ENCODE assay signal across 15 cellular contexts in the genomic region with DNA sequence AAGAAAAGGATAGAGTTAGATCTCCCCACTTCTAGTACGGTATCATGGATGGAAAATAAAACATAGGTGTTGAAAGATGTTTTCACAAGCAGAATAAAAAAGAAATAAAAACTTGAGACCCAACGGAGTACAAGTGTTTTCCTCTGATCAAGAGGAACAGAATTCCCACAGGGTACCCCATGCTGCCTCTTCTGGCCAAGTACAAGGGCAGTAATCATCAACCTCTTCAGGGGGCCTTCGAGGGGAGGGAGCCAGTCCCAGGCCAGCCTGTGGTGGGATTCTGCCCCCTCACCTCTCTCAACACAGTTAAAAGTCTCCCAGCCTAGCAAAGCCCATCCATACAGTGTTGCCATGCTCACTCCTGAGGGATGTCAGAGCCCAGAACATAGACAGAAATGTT.
DNase-seq lines count a peak whose midpoint lies in the region; TF ChIP-seq lines count a peak whose summit lies in the region.
"Had no signal": no experiment of that assay in that cellular context is flagged by ENCODE, and none has a peak within 500 bp of the region (broad histone marks: within the 10 kb centered on the region; RNA-seq: fewer than 3 reads in every experiment).

No MANE protein-coding gene starts in this region.

- DNase-seq in astrocyte of the spinal cord (ENCODE audit: low read depth, low spot score) (peak; percentile 10), endodermal cell (peak; percentile 49), neural progenitor cell (ENCODE audit: low spot score) (no peak), mammary epithelial cell (no peak), A172 (ENCODE audit: low spot score) (no peak), mesothelial cell of epicardium (ENCODE audit: low spot score in 2 of 2, unreplicated experiment in 2 of 2) (no peak)
- no peak for DNase-seq in effector memory CD4-positive, alpha-beta T cell
- DNase-seq: CD4-positive, alpha-beta memory T cell; DMS153; DMS79; GF-D8 had no signal

- H4K20me1 ChIP-seq in neural progenitor cell (ENCODE audit: low read depth): no peaks in the 10 kb centered on the region
- H4K20me1 ChIP-seq in mammary epithelial cell (ENCODE audit: insufficient read depth, low read length): no peaks in the 10 kb centered on the region
- H4K20me1 ChIP-seq: BLaER1 had no signal

- H3K9me3 Mint-ChIP-seq in endodermal cell: no peaks in the 10 kb centered on the region
- no peaks in the 10 kb centered on the region for H3K9me3 Mint-ChIP-seq in neural progenitor cell
- H3K9me3 Mint-ChIP-seq in mesothelial cell of epicardium: no peaks in the 10 kb centered on the region

- H3K27ac ChIP-seq in endodermal cell (ENCODE audit: low read depth, low read length): peak overlapping the region; percentile 49
- H3K27ac ChIP-seq in neural progenitor cell: no peak overlapping the region
- H3K27ac ChIP-seq in mammary epithelial cell (ENCODE audit: insufficient read depth, low read depth, low read length): no peak overlapping the region
- no peak overlapping the region for H3K27ac ChIP-seq in effector memory CD4-positive, alpha-beta T cell (ENCODE audit: insufficient read depth, low read length, poor library complexity, severe bottlenecking)
- H3K27ac ChIP-seq: A549, BLaER1 had no signal

- H3K36me3 ChIP-seq in endodermal cell (ENCODE audit: control insufficient read depth, insufficient read depth, low read length): no peaks in the 10 kb centered on the region
- H3K36me3 ChIP-seq in neural progenitor cell: no peaks in the 10 kb centered on the region
- H3K36me3 ChIP-seq in mammary epithelial cell (ENCODE audit: insufficient read depth, low read length): no peaks in the 10 kb centered on the region
- H3K36me3 ChIP-seq in effector memory CD4-positive, alpha-beta T cell (ENCODE audit: control insufficient read depth, insufficient read depth, low read length): no peaks in the 10 kb centered on the region
- H3K36me3 ChIP-seq: BLaER1, HAP-1 had no signal

- in situ Hi-C loops in astrocyte of the spinal cord (cut with HindIII; ENCODE audit: low sequenced_read_pairs) (no loop called here), mammary epithelial cell (cut with MboI; ENCODE audit: low sequenced_read_pairs in 2 of 2) (no loop called here)

- H3K4me3 ChIP-seq in astrocyte of the spinal cord (ENCODE audit: low read depth, low read length) (no peak overlapping the region), endodermal cell (ENCODE audit: low read length) (no peak overlapping the region), neural progenitor cell (no peak overlapping the region), mammary epithelial cell (replicated peaks in 1 of 3; ENCODE audit: insufficient read depth in 1 of 3, low read depth in 2 of 3, low read length in 3 of 3) (no peak overlapping the region)
- no peak overlapping the region for H3K4me3 ChIP-seq in effector memory CD4-positive, alpha-beta T cell (ENCODE audit: insufficient read depth, low read depth, low read length, poor library complexity, severe bottlenecking)
- H3K4me3 ChIP-seq: A549, BLaER1, HAP-1 had no signal

- dilution Hi-C loops in mammary epithelial cell (cut with HindIII; ENCODE audit: low sequenced_read_pairs): no loop called here

- H3K4me1 ChIP-seq in endodermal cell (ENCODE audit: control insufficient read depth, insufficient read depth, low read length) (no peaks in the 10 kb centered on the region), neural progenitor cell (no peaks in the 10 kb centered on the region), mammary epithelial cell (ENCODE audit: insufficient read depth, low read length) (no peaks in the 10 kb centered on the region)
- no peaks in the 10 kb centered on the region for H3K4me1 ChIP-seq in effector memory CD4-positive, alpha-beta T cell (ENCODE audit: control insufficient read depth, insufficient read depth, low read length, poor library complexity, severe bottlenecking)
- H3K4me1 ChIP-seq: A549, BLaER1, HAP-1 had no signal

- H3K9me3 ChIP-seq in endodermal cell (ENCODE audit: control insufficient read depth, low read length) (no peaks in the 10 kb centered on the region), neural progenitor cell (ENCODE audit: low read depth) (no peaks in the 10 kb centered on the region), mammary epithelial cell (replicated peaks; ENCODE audit: insufficient read depth, low read length) (no peaks in the 10 kb centered on the region)
- no peaks in the 10 kb centered on the region for H3K9me3 ChIP-seq in effector memory CD4-positive, alpha-beta T cell (ENCODE audit: control insufficient read depth, low read length)
- H3K9me3 ChIP-seq: A549, BLaER1, HAP-1 had no signal

- no TSS peak for BruUV-seq in mammary epithelial cell (replicated peaks; lab: Mats Ljungman, UMichigan)

- WGBS in endodermal cell (ENCODE audit: insufficient coverage in 1 of 2, insufficient read length in 1 of 2), 2 experiments: 61 to 81% methylated on average over 1 to 3 of the region's 3 CpGs
- 63% methylated on average over 3 of the region's 3 CpGs for WGBS in mammary epithelial cell (ENCODE audit: low coverage, missing lambda C conversion rate)

- no peak overlapping the region for H2AFZ ChIP-seq in neural progenitor cell (replicated peaks)
- H2AFZ ChIP-seq in mammary epithelial cell (ENCODE audit: low read depth, low read length): no peak overlapping the region

- H3K27me3 Mint-ChIP-seq in endodermal cell (ENCODE audit: insufficient read depth) (no peaks in the 10 kb centered on the region), neural progenitor cell (ENCODE audit: insufficient read depth, low read depth) (peaks cover 2% of the 10 kb centered on the region), mesothelial cell of epicardium (ENCODE audit: low read depth) (no peaks in the 10 kb centered on the region)
- H3K27me3 Mint-ChIP-seq: CD4-positive, alpha-beta memory T cell had no signal

- no peak overlapping the region for H3K9ac ChIP-seq in endodermal cell (ENCODE audit: extremely low read depth, low read length, poor library complexity, severe bottlenecking)
- no peak overlapping the region for H3K9ac ChIP-seq in neural progenitor cell
- H3K9ac ChIP-seq in mammary epithelial cell (ENCODE audit: insufficient read depth, low read length): no peak overlapping the region
- H3K9ac ChIP-seq: BLaER1 had no signal

- intact Hi-C loops in mammary epithelial cell (cut with micrococcal nuclease): no loop called here

- H3K79me2 ChIP-seq in neural progenitor cell (ENCODE audit: low read depth): no peaks in the 10 kb centered on the region
- H3K79me2 ChIP-seq in mammary epithelial cell (ENCODE audit: insufficient read depth, low read length): no peaks in the 10 kb centered on the region

- no peak overlapping the region for H3K4me2 ChIP-seq in neural progenitor cell
- no peak overlapping the region for H3K4me2 ChIP-seq in mammary epithelial cell (ENCODE audit: insufficient read depth, low read depth, low read length)
- H3K4me2 ChIP-seq: A549, BLaER1 had no signal

- CTCF ChIA-PET in mammary epithelial cell (lab: Charles Lee; ENCODE audit: low non-redundant PET): no interaction called here

- H3K27ac Mint-ChIP-seq in endodermal cell (no peak overlapping the region), neural progenitor cell (peak overlapping the region; percentile 36), mesothelial cell of epicardium (no peak overlapping the region)
- H3K27ac Mint-ChIP-seq: CD14-positive monocyte; CD4-positive, alpha-beta memory T cell had no signal

- no peaks in the 10 kb centered on the region for H3K27me3 ChIP-seq in endodermal cell (ENCODE audit: control insufficient read depth, insufficient read depth, low read length, poor library complexity, severe bottlenecking)
- no peaks in the 10 kb centered on the region for H3K27me3 ChIP-seq in neural progenitor cell
- H3K27me3 ChIP-seq in mammary epithelial cell (ENCODE audit: insufficient read depth, low read length): no peaks in the 10 kb centered on the region
- no peaks in the 10 kb centered on the region for H3K27me3 ChIP-seq in effector memory CD4-positive, alpha-beta T cell (replicated peaks; ENCODE audit: control insufficient read depth, insufficient read depth, low read length, poor library complexity, severe bottlenecking)
- H3K27me3 ChIP-seq: BLaER1 had no signal

- H3K4me1 Mint-ChIP-seq in endodermal cell (peaks cover 9% of the 10 kb centered on the region), neural progenitor cell (peaks cover 16% of the 10 kb centered on the region), mesothelial cell of epicardium (peaks cover 6% of the 10 kb centered on the region)
- H3K4me1 Mint-ChIP-seq: CD14-positive monocyte; CD4-positive, alpha-beta memory T cell had no signal

- no peaks in the 10 kb centered on the region for H3F3A ChIP-seq in neural progenitor cell (ENCODE audit: low read depth)

- TF ChIP-seq CTCF in astrocyte of the spinal cord (IDR thresholded peaks at IDR 0.05; ENCODE audit: low read depth, low read length): no peak
- peak; percentile 13 for TF ChIP-seq CTCF in endodermal cell (conservative IDR thresholded peaks at IDR 0.05)
- TF ChIP-seq CTCF in neural progenitor cell (IDR thresholded peaks at IDR 0.05): no peak
- TF ChIP-seq CTCF in mammary epithelial cell (conservative IDR thresholded peaks at IDR 0.05 in 1 of 2, IDR thresholded peaks at IDR 0.05 in 1 of 2; ENCODE audit: extremely low read depth in 1 of 2, insufficient read depth in 1 of 2, low read depth in 1 of 2, low read length in 2 of 2): no peak
- TF ChIP-seq CTCF in mesothelial cell of epicardium (IDR thresholded peaks at IDR 0.05; ENCODE audit: unreplicated experiment): no peak

- H3K36me3 Mint-ChIP-seq in endodermal cell (ENCODE audit: low read depth): no peaks in the 10 kb centered on the region
- H3K36me3 Mint-ChIP-seq in neural progenitor cell: peaks cover 51% of the 10 kb centered on the region
- peaks cover 23% of the 10 kb centered on the region for H3K36me3 Mint-ChIP-seq in mesothelial cell of epicardium
- H3K36me3 Mint-ChIP-seq: CD14-positive monocyte; CD4-positive, alpha-beta memory T cell had no signal

- H3K4me3 Mint-ChIP-seq in endodermal cell (no peak overlapping the region), neural progenitor cell (no peak overlapping the region), mesothelial cell of epicardium (no peak overlapping the region)
- H3K4me3 Mint-ChIP-seq: CD14-positive monocyte; CD4-positive, alpha-beta memory T cell had no signal

Comparison
In these comparisons a context has a peak if more than half of its experiments do, and no peak if none do; other contexts are left out.
1. DNase-seq: peak in astrocyte of the spinal cord (single experiment) and endodermal cell (single experiment); none in neural progenitor cell (single experiment), mammary epithelial cell (single experiment), A172 (single experiment), mesothelial cell of epicardium (0 of 2) and effector memory CD4-positive, alpha-beta T cell (0 of 3).